20 cellular contexts compared by ENCODE assay signal in genomic region chr3:52347716-52348635, GRCh38.
"Had no signal": no experiment of that assay in that cellular context is flagged by ENCODE, and none has a peak within 500 bp of the region (broad histone marks: within the 10 kb centered on the region; RNA-seq: fewer than 3 reads in every experiment).

No MANE protein-coding gene starts in this region.

- DNase-seq: activated CD4-positive, alpha-beta T cell treated with anti-CD3 and anti-CD28 coated beads, Interleukin-2, amount 50 U/mL, for 1 hour; activated CD8-positive, alpha-beta memory T cell treated with anti-CD3 and anti-CD28 coated beads, Interleukin-2, amount 10 ng/mL, durations not matched to agents 7 days and 5 days; activated effector memory CD4-positive, alpha-beta T cell treated with anti-CD3 and anti-CD28 coated beads, Interleukin-2, amount 50 U/mL, for 16 hours; activated naive CD8-positive, alpha-beta T cell treated with anti-CD3 and anti-CD28 coated beads for 36 hours; activated T-cell treated with anti-CD3 and anti-CD28 coated beads, Interleukin-2, amount 50 U/mL, for 1 hour; amygdala; dorsolateral prefrontal cortex; islet precursor cell; mammary epithelial cell; stimulated activated CD4-positive, alpha-beta T cell treated with anti-CD3 and anti-CD28 coated beads, Interleukin-4, amount 100 ng/mL, for 1 hour; stimulated activated naive CD4-positive, alpha-beta T cell treated with Interleukin-2 at 50 U/mL for 16 hours; SW 1271 had no signal

- H3K4me1 ChIP-seq: breast epithelium, left lung had no signal

- H3K27ac ChIP-seq: breast epithelium, dorsolateral prefrontal cortex, left lung, parathyroid adenoma, suprapubic skin had no signal

- H3K4me3 ChIP-seq: breast epithelium, dorsolateral prefrontal cortex, left lung, suprapubic skin had no signal

- H3K9ac ChIP-seq: parathyroid adenoma had no signal

- H3K4me3 Mint-ChIP-seq: activated CD8-positive, alpha-beta memory T cell treated with anti-CD3 and anti-CD28 coated beads, Interleukin-2, amount 10 ng/mL, durations not matched to agents 7 days and 5 days; activated naive CD8-positive, alpha-beta T cell treated with anti-CD3 and anti-CD28 coated beads for 36 hours; T-helper 2 cell treated with Interferon-gamma antibody and Interleukin-4, amounts not matched to agents 5 μg/mL and 100 μg/mL, for 36 hours; type B pancreatic cell had no signal

- H3K79me2 ChIP-seq: parathyroid adenoma had no signal

- H3K4me1 Mint-ChIP-seq: activated CD8-positive, alpha-beta memory T cell treated with anti-CD3 and anti-CD28 coated beads, Interleukin-2, amount 10 ng/mL, durations not matched to agents 7 days and 5 days; activated naive CD8-positive, alpha-beta T cell treated with anti-CD3 and anti-CD28 coated beads for 36 hours had no signal

- H2AFZ ChIP-seq: parathyroid adenoma had no signal

- H3K9me3 ChIP-seq: breast epithelium, left lung, suprapubic skin had no signal

- H3K27me3 ChIP-seq: breast epithelium, dorsolateral prefrontal cortex, left lung, suprapubic skin had no signal

- FAIRE-seq: endometrium had no signal

- H3K36me3 Mint-ChIP-seq: activated CD8-positive, alpha-beta memory T cell treated with anti-CD3 and anti-CD28 coated beads, Interleukin-2, amount 10 ng/mL, durations not matched to agents 7 days and 5 days; type B pancreatic cell had no signal

- ATAC-seq: activated CD4-positive, CD25-positive, alpha-beta regulatory T cell treated with anti-CD3 and anti-CD28 coated beads, Interleukin-2, amount 50 U/mL, for 24 hours; activated CD8-positive, alpha-beta memory T cell treated with anti-CD3 and anti-CD28 coated beads, Interleukin-2, amount 10 ng/mL, durations not matched to agents 7 days and 5 days; left lung had no signal

- H3K9me3 Mint-ChIP-seq: activated naive CD8-positive, alpha-beta T cell treated with anti-CD3 and anti-CD28 coated beads for 36 hours; T-helper 2 cell treated with Interferon-gamma antibody and Interleukin-4, amounts not matched to agents 5 μg/mL and 100 μg/mL, for 36 hours; type B pancreatic cell had no signal

- H3K27ac Mint-ChIP-seq: activated CD8-positive, alpha-beta memory T cell treated with anti-CD3 and anti-CD28 coated beads, Interleukin-2, amount 10 ng/mL, durations not matched to agents 7 days and 5 days; activated naive CD8-positive, alpha-beta T cell treated with anti-CD3 and anti-CD28 coated beads for 36 hours; type B pancreatic cell had no signal

- H3K36me3 ChIP-seq: breast epithelium had no signal

- H3K27me3 Mint-ChIP-seq: activated CD8-positive, alpha-beta memory T cell treated with anti-CD3 and anti-CD28 coated beads, Interleukin-2, amount 10 ng/mL, durations not matched to agents 7 days and 5 days; activated naive CD8-positive, alpha-beta T cell treated with anti-CD3 and anti-CD28 coated beads for 36 hours; type B pancreatic cell had no signal
